ENCODE assay signal across 9 cellular contexts in genomic region chr6:157644043-157644810, GRCh38.
DNase-seq lines count a peak whose midpoint lies in the region; ATAC-seq, FAIRE-seq and TF ChIP-seq lines count a peak whose summit lies in the region.
"Had no signal": no experiment of that assay in that cellular context is flagged by ENCODE, and none has a peak within 500 bp of the region (broad histone marks: within the 10 kb centered on the region; RNA-seq: fewer than 3 reads in every experiment).

No MANE protein-coding gene starts in this region.

- no peak for ATAC-seq in GM19397 (IDR thresholded peaks at IDR 0.05; ENCODE audit: unreplicated experiment)

- H3K9ac ChIP-seq in keratinocyte (ENCODE audit: control insufficient read depth, extremely low read depth, insufficient read depth, low read length), result no peak overlapping the region

- TF ChIP-seq CTCF in keratinocyte (optimal IDR thresholded peaks at IDR 0.05 in 1 of 3, IDR thresholded peaks at IDR 0.05 in 1 of 3, conservative IDR thresholded peaks at IDR 0.05 in 1 of 3; ENCODE audit: extremely low read depth in 1 of 3, insufficient read depth in 2 of 3, low read length in 3 of 3) (peak; percentile 53 to 87 (median 58)), adrenal gland (IDR thresholded peaks at IDR 0.05) (peak in 1 of 6 experiments; percentile 10)

- dilution Hi-C loops in keratinocyte (cut with MboI; ENCODE audit: extremely low pct_ligation_motif_present, low sequenced_read_pairs), result no loop called here

- no peak overlapping the region for H2AFZ ChIP-seq in keratinocyte (ENCODE audit: control insufficient read depth, low read length)

- H3K27ac Mint-ChIP-seq in immature natural killer cell, result no peak overlapping the region

- H3K4me3 ChIP-seq in keratinocyte (ENCODE audit: control insufficient read depth in 2 of 3, extremely low read depth in 1 of 3, insufficient read depth in 2 of 3, low read depth in 1 of 3, low read length in 3 of 3), result no peak overlapping the region
- H3K4me3 ChIP-seq in adrenal gland, result no peak overlapping the region

- intact Hi-C loops in adrenal gland (cut with DNase I), result no loop called here

- H3K36me3 ChIP-seq in keratinocyte (ENCODE audit: control insufficient read depth in 2 of 2, extremely low read depth in 1 of 2, insufficient read depth in 2 of 2, low read length in 2 of 2) (no peaks in the 10 kb centered on the region), adrenal gland (replicated peaks in 1 of 2) (no peaks in the 10 kb centered on the region)

- no peak overlapping the region for H3K4me2 ChIP-seq in keratinocyte (ENCODE audit: control insufficient read depth, extremely low read depth, insufficient read depth, low read depth, low read length)

- no peaks in the 10 kb centered on the region for H3K27me3 ChIP-seq in keratinocyte (ENCODE audit: control insufficient read depth, extremely low read depth, insufficient read depth, low read length)
- no peaks in the 10 kb centered on the region for H3K27me3 ChIP-seq in adrenal gland

- H3K4me1 ChIP-seq in keratinocyte (ENCODE audit: control insufficient read depth, extremely low read depth, insufficient read depth, low read length) (peaks cover 12% of the 10 kb centered on the region), adrenal gland (replicated peaks in 1 of 2) (peaks cover 0 to 9% of the 10 kb centered on the region in 2 donors)

- peaks cover 14 to 20% (median 20%) of the 10 kb centered on the region in 3 donors for H3K36me3 Mint-ChIP-seq in immature natural killer cell

- H3K4me1 Mint-ChIP-seq in immature natural killer cell, result peaks cover 10 to 12% of the 10 kb centered on the region in 2 donors

- WGBS in adrenal gland, 4 donors, result 91 to 95% (median 92%) methylated on average over 13 of the region's 13 CpGs

- H3K9me1 ChIP-seq in keratinocyte (ENCODE audit: control insufficient read depth, extremely low read depth, insufficient read depth, low read length), result no peaks in the 10 kb centered on the region

- peak; percentile 78 for FAIRE-seq in keratinocyte (lab: Jason Lieb, UNC)

- DNase-seq in AG08395 (ENCODE audit: low spot score) (peak; percentile 58), KBM-7 (peak; percentile 25), activated T-cell treated with anti-CD3 and anti-CD28 coated beads for 48 hours (ENCODE audit: low read depth) (peak; percentile 20), keratinocyte (ENCODE audit: low read depth, low spot score) (no peak), immature natural killer cell (no peak), OCI-M1 (lab: John Stamatoyannopoulos, UW) (no peak), adrenal gland (no peak)
- DNase-seq: NK-92 treated with Interleukin-12 subunit alpha and Interleukin-12 subunit beta, amount 100 ng/mL, for 24 hours had no signal

- no peaks in the 10 kb centered on the region for H3K79me2 ChIP-seq in keratinocyte (ENCODE audit: control insufficient read depth, insufficient read depth, low read length)

- H4K20me1 ChIP-seq in keratinocyte (ENCODE audit: control insufficient read depth, extremely low read depth, insufficient read depth, low read length), result no peaks in the 10 kb centered on the region

- H3K9me3 ChIP-seq in keratinocyte (ENCODE audit: control insufficient read depth, low read depth, low read length), result no peaks in the 10 kb centered on the region
- no peaks in the 10 kb centered on the region for H3K9me3 ChIP-seq in adrenal gland (replicated peaks in 1 of 3)

- H3K4me3 Mint-ChIP-seq in immature natural killer cell, result no peak overlapping the region

- H3K27ac ChIP-seq in keratinocyte (ENCODE audit: control insufficient read depth, insufficient read depth, low read length), result no peak overlapping the region
- peak overlapping the region in 1 of 5 donors; percentile 35 for H3K27ac ChIP-seq in adrenal gland

- peaks cover 0 to 4% (median 4%) of the 10 kb centered on the region in 3 donors for H3K27me3 Mint-ChIP-seq in immature natural killer cell (ENCODE audit: low read depth in 3 of 3)

- H3K9me3 Mint-ChIP-seq in immature natural killer cell, result no peaks in the 10 kb centered on the region

- TF ChIP-seq POLR2A in adrenal gland (IDR thresholded peaks at IDR 0.05), result no peak

- in situ Hi-C loops in KBM-7 (cut with MboI; ENCODE audit: low pct_unique_long_range_greater_than_20kb, low sequenced_read_pairs), result no loop called here

Comparison
In these comparisons a context has a peak if more than half of its experiments do, and no peak if none do; other contexts are left out.
1. DNase-seq: peak in AG08395 (single experiment), KBM-7 (single experiment) and activated T-cell treated with anti-CD3 and anti-CD28 coated beads for 48 hours (single experiment); none in keratinocyte (single experiment), immature natural killer cell (0 of 3), OCI-M1 (single experiment) and adrenal gland (0 of 7).